Comparison of ENCODE assay signal across 8 cellular contexts in the genomic region with DNA sequence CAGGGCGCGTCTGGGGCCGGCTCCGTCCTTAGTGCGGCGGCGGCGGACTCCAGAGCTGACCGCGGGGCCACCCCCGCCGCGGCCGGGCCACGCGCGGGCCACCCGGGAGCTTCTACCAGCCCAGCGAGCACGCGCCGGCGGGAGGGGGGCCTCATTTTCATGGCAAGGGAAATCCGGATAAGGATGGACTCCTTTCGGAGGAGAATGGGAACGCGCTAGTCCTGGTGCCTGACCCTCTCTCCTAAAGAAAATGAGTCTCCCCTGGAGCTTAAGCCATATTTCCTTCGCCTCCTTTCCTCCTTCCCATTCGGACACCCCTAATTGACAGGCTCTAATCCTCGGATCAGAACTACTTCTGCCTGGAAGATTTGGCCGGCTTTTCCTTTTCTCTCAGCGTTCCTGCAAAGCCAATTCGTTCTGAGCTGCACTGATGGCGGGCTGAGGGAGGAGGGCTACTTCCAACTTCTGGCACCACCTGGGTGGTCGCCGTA.
DNase-seq lines count a peak whose midpoint lies in the region; ATAC-seq and TF ChIP-seq lines count a peak whose summit lies in the region.

No MANE protein-coding gene starts in this region.

- DNase-seq in stimulated activated naive CD8-positive, alpha-beta T cell treated with anti-CD3 and anti-CD28 coated beads, Interleukin-15, Interleukin-2, amounts not matched to agents 100 U/mL and 50 U/mL, for 24 hours, result no peak
- no peak for DNase-seq in endothelial cell (ENCODE audit: low spot score)
- no peak for DNase-seq in naive B cell
- no peak for DNase-seq in erythroblast (lab: John Stamatoyannopoulos, UW)
- no peak for DNase-seq in NCI-H2081 (lab: John Stamatoyannopoulos, UW)
- DNase-seq in medulla oblongata (ENCODE audit: extremely low spot score), result no peak

- no peak overlapping the region for H3K27ac Mint-ChIP-seq in stimulated activated naive CD8-positive, alpha-beta T cell treated with anti-CD3 and anti-CD28 coated beads, Interleukin-15, Interleukin-2, amounts not matched to agents 100 ng/mL and 50 ng/mL, for 24 hours
- H3K27ac Mint-ChIP-seq in endothelial cell (ENCODE audit: unreplicated experiment) (peak overlapping the region; percentile 77), naive B cell (peak overlapping the region in 1 of 6 donors; percentile 7)

- no peaks in the 10 kb centered on the region for H3K9me3 Mint-ChIP-seq in stimulated activated naive CD8-positive, alpha-beta T cell treated with anti-CD3 and anti-CD28 coated beads, Interleukin-15, Interleukin-2, amounts not matched to agents 100 ng/mL and 50 ng/mL, for 24 hours
- H3K9me3 Mint-ChIP-seq in endothelial cell (ENCODE audit: unreplicated experiment), result no peaks in the 10 kb centered on the region
- H3K9me3 Mint-ChIP-seq in naive B cell, result peaks cover 0 to 5% (median 2%) of the 10 kb centered on the region in 7 donors

- TF ChIP-seq CTCF in endothelial cell (IDR thresholded peaks at IDR 0.05; ENCODE audit: unreplicated experiment), result peak; percentile 13

- H3K4me3 Mint-ChIP-seq in stimulated activated naive CD8-positive, alpha-beta T cell treated with anti-CD3 and anti-CD28 coated beads, Interleukin-15, Interleukin-2, amounts not matched to agents 100 ng/mL and 50 ng/mL, for 24 hours, result peak overlapping the region; percentile 63
- H3K4me3 Mint-ChIP-seq in endothelial cell (ENCODE audit: unreplicated experiment) (peak overlapping the region; percentile 94), naive B cell (peak overlapping the region; percentile 54 to 87 (median 68))

- H3K27me3 Mint-ChIP-seq in stimulated activated naive CD8-positive, alpha-beta T cell treated with anti-CD3 and anti-CD28 coated beads, Interleukin-15, Interleukin-2, amounts not matched to agents 100 ng/mL and 50 ng/mL, for 24 hours, result peaks cover 55% of the 10 kb centered on the region
- peaks cover 8% of the 10 kb centered on the region for H3K27me3 Mint-ChIP-seq in endothelial cell (ENCODE audit: unreplicated experiment)
- peaks cover 30 to 42% (median 39%) of the 10 kb centered on the region in 3 donors for H3K27me3 Mint-ChIP-seq in naive B cell

- no peak for ATAC-seq in stimulated activated naive CD8-positive, alpha-beta T cell treated with anti-CD3 and anti-CD28 coated beads, Interleukin-15, Interleukin-2, amounts not matched to agents 100 U/mL and 50 U/mL, for 24 hours
- no peak for ATAC-seq in naive B cell (ENCODE audit: low read depth in 2 of 2)
- ATAC-seq in HG02884 (IDR thresholded peaks at IDR 0.05; ENCODE audit: unreplicated experiment), result no peak

- peaks cover 13% of the 10 kb centered on the region for H3K4me1 Mint-ChIP-seq in stimulated activated naive CD8-positive, alpha-beta T cell treated with anti-CD3 and anti-CD28 coated beads, Interleukin-15, Interleukin-2, amounts not matched to agents 100 ng/mL and 50 ng/mL, for 24 hours (ENCODE audit: low read depth)
- H3K4me1 Mint-ChIP-seq in endothelial cell (ENCODE audit: unreplicated experiment) (peaks cover 27% of the 10 kb centered on the region), naive B cell (peaks cover 8 to 18% (median 17%) of the 10 kb centered on the region in 3 donors)

- no peak for TF ChIP-seq POLR2A in erythroblast (IDR thresholded peaks at IDR 0.05; ENCODE audit: low read length)

- H3K36me3 Mint-ChIP-seq in stimulated activated naive CD8-positive, alpha-beta T cell treated with anti-CD3 and anti-CD28 coated beads, Interleukin-15, Interleukin-2, amounts not matched to agents 100 ng/mL and 50 ng/mL, for 24 hours (ENCODE audit: low read depth), result no peaks in the 10 kb centered on the region
- H3K36me3 Mint-ChIP-seq in endothelial cell (ENCODE audit: low read depth, unreplicated experiment) (peaks cover 3% of the 10 kb centered on the region), naive B cell (no peaks in the 10 kb centered on the region)
